In genomic region chr2:27083410-27084296, GRCh38 we compare ENCODE assay signal across 15 cellular contexts. TPM values are rescaled to one million over a fixed set of nuclear protein-coding genes. Genes with fewer than 3 reads are reported as not detected.
A peak's percentile ranks its signal among the peaks of the same experiment; 100 is the strongest.
DNase-seq lines count a peak whose midpoint lies in the region; ATAC-seq, FAIRE-seq and TF ChIP-seq lines count a peak whose summit lies in the region.
"Had no signal": no experiment of that assay in that cellular context is flagged by ENCODE, and none has a peak within 500 bp of the region (broad histone marks: within the 10 kb centered on the region; RNA-seq: fewer than 3 reads in every experiment).

No MANE protein-coding gene starts in this region.

- H2BK5ac ChIP-seq in H1 (ENCODE audit: low read depth, low read length), result no peak overlapping the region

- DNase-seq in natural killer cell (no peak), H1 (ENCODE audit: low read depth in 1 of 2, low spot score in 2 of 2) (no peak), type B pancreatic cell (ENCODE audit: extremely low spot score, unreplicated experiment) (no peak), CD14-positive monocyte (ENCODE audit: low spot score) (no peak), NCI-H524 (lab: John Stamatoyannopoulos, UW) (no peak)
- no peak for DNase-seq in natural killer cell treated with Interleukin-12 subunit alpha and Interleukin-12 subunit beta and Interleukin-15 and Interleukin-18, amount 100 ng/mL, for 72 hours (ENCODE audit: low spot score)
- DNase-seq: activated naive CD4-positive, alpha-beta T cell treated with anti-CD3 and anti-CD28 coated beads, Interleukin-2, amount 50 U/mL, for 16 hours; NCI-H1092; NCI-H524 treated with DMSO at 0.1 percent for 48 hours; stimulated activated CD4-positive, alpha-beta T cell treated with anti-CD3 and anti-CD28 coated beads, Interleukin-4, amount 100 ng/mL, for 1 hour; stimulated activated naive CD8-positive, alpha-beta T cell treated with anti-CD3 and anti-CD28 coated beads, Interleukin-15, Interleukin-2, amounts not matched to agents 100 U/mL and 50 U/mL, for 24 hours; T1000 had no signal

- H4K8ac ChIP-seq in H1 (ENCODE audit: extremely low read depth, insufficient read depth, low read length), result peak overlapping the region; percentile 75; the same call in 1 of the 2 replicates

- no peak overlapping the region for H3K4me3 ChIP-seq in H1 (ENCODE audit: extremely low read depth in 1 of 4, insufficient read depth in 2 of 4, low read depth in 3 of 4, low read length in 4 of 4)

- TF ChIP-seq POLR2A in H1 (IDR thresholded peaks at IDR 0.05; ENCODE audit: control extremely low read depth in 1 of 2, low read depth in 2 of 2, low read length in 2 of 2), result no peak

- no peak overlapping the region for H2BK20ac ChIP-seq in H1 (ENCODE audit: low read length)

- H3K9me3 Mint-ChIP-seq in natural killer cell (no peaks in the 10 kb centered on the region), type B pancreatic cell (no peaks in the 10 kb centered on the region), CD14-positive monocyte (no peaks in the 10 kb centered on the region)
- H3K9me3 Mint-ChIP-seq in natural killer cell treated with Interleukin-12 subunit alpha and Interleukin-12 subunit beta and Interleukin-15 and Interleukin-18, amount 100 ng/mL, for 72 hours, result no peaks in the 10 kb centered on the region
- H3K9me3 Mint-ChIP-seq: memory B cell had no signal

- no peak for TF ChIP-seq RAD21 in H1 (IDR thresholded peaks at IDR 0.05 in 1 of 2, conservative IDR thresholded peaks at IDR 0.05 in 1 of 2; ENCODE audit: low read depth in 2 of 2, low read length in 2 of 2)

- H3K27me3 Mint-ChIP-seq in natural killer cell (ENCODE audit: low read depth in 2 of 2) (no peaks in the 10 kb centered on the region), type B pancreatic cell (peaks cover 10% of the 10 kb centered on the region), CD14-positive monocyte (ENCODE audit: low read depth in 3 of 3) (peaks cover 1 to 7% (median 5%) of the 10 kb centered on the region in 3 donors)
- no peaks in the 10 kb centered on the region for H3K27me3 Mint-ChIP-seq in natural killer cell treated with Interleukin-12 subunit alpha and Interleukin-12 subunit beta and Interleukin-15 and Interleukin-18, amount 100 ng/mL, for 72 hours
- H3K27me3 Mint-ChIP-seq: memory B cell had no signal

- peak overlapping the region; percentile 72; the same call in 1 of the 2 replicates for H2BK15ac ChIP-seq in H1 (ENCODE audit: low read length)

- no peak overlapping the region for H3K9ac ChIP-seq in H1 (replicated peaks in 1 of 4; ENCODE audit: extremely low read depth in 1 of 4, low read depth in 3 of 4, low read length in 3 of 4)

- peaks cover 0 to 9% (median 4%) of the 10 kb centered on the region in 4 experiments; a peak in 2 of 7 replicates for H3K27me3 ChIP-seq in H1 (replicated peaks in 1 of 4; ENCODE audit: control insufficient read depth in 3 of 4, extremely low read depth in 1 of 4, insufficient read depth in 3 of 4, low read length in 3 of 4)

- no peaks in the 10 kb centered on the region for H3K9me3 ChIP-seq in H1 (ENCODE audit: insufficient read depth in 2 of 2, low read depth in 1 of 2, low read length in 1 of 2)

- H3K36me3 ChIP-seq in H1 (ENCODE audit: control insufficient read depth in 2 of 4, insufficient read depth in 4 of 4, low read length in 3 of 4), result no peaks in the 10 kb centered on the region

- H3K18ac ChIP-seq in H1 (ENCODE audit: extremely low read depth, low read length), result no peak overlapping the region

- no peak overlapping the region for H2AK5ac ChIP-seq in H1 (ENCODE audit: low read depth, low read length)

- WGBS in H1 (ENCODE audit: extremely low coverage in 1 of 2, insufficient coverage in 1 of 2, insufficient read length in 1 of 2, insufficient replicate concordance in 2 of 2, low coverage in 1 of 2, low lambda C conversion rate in 2 of 2, missing lambda C conversion rate in 1 of 2), 2 experiments, result 81% methylated on average over 20 of the region's 20 CpGs; no CpG with 5 or more reads in 1 of the 2 experiments

- H2BK120ac ChIP-seq in H1 (replicated peaks; ENCODE audit: low read depth, low read length), result no peak overlapping the region

- H3K23ac ChIP-seq in H1 (ENCODE audit: insufficient read length), result no peak overlapping the region

- H3K27ac Mint-ChIP-seq in natural killer cell (no peak overlapping the region), type B pancreatic cell (no peak overlapping the region), CD14-positive monocyte (peak overlapping the region in 1 of 7 donors; percentile 30)
- peak overlapping the region in 1 of 2 donors; percentile 37 for H3K27ac Mint-ChIP-seq in natural killer cell treated with Interleukin-12 subunit alpha and Interleukin-12 subunit beta and Interleukin-15 and Interleukin-18, amount 100 ng/mL, for 72 hours
- H3K27ac Mint-ChIP-seq: memory B cell had no signal

- POLR2A ChIA-PET in H1 (lab: Charles Lee; ENCODE audit: partially characterized antibody), result interaction anchor here (0.8 to 5.9 kb wide), 8 partner anchors 11 to 273 kb away, joined by 3 to 63 read pairs (median 6); partner anchors contain the start of genes AGBL5, ATRAID, GTF3C2 and OST4

- no peak overlapping the region for H3K27ac ChIP-seq in H1 (ENCODE audit: low read depth, low read length)

- TF ChIP-seq CTCF in natural killer cell (IDR thresholded peaks at IDR 0.05) (no peak), H1 (IDR thresholded peaks at IDR 0.05; ENCODE audit: control extremely low read depth in 1 of 3, insufficient read depth in 1 of 3, low read depth in 1 of 3, low read length in 3 of 3) (no peak), type B pancreatic cell (conservative IDR thresholded peaks at IDR 0.05) (no peak), CD14-positive monocyte (IDR thresholded peaks at IDR 0.05) (no peak)

- no peak overlapping the region for H4K5ac ChIP-seq in H1 (ENCODE audit: insufficient read length, low read depth, low read length)

- no peak overlapping the region for H4K91ac ChIP-seq in H1 (replicated peaks; ENCODE audit: insufficient read length, low read length)

- CTCF ChIA-PET in H1 (lab: Charles Lee; ENCODE audit: partially characterized antibody), result interaction anchor here (1.1 to 16.5 kb wide), 8 partner anchors 9 to 86 kb away, joined by 3 to 160 read pairs (median 6); partner anchors contain the start of genes AGBL5, OST4 and PREB

- H2AFZ ChIP-seq in H1 (ENCODE audit: low read length), result no peak overlapping the region

- intact Hi-C loops in natural killer cell (cut with micrococcal nuclease) (loop anchor here (10.0 kb wide), 1 partner anchor 51 kb away; the partner anchor contains the start of genes PREB and PRR30), CD14-positive monocyte (cut with micrococcal nuclease) (no loop called here)

- FAIRE-seq in H1 (lab: Jason Lieb, UNC), result no peak
- FAIRE-seq: colon, H54 had no signal

- no peak overlapping the region for H3K14ac ChIP-seq in H1 (ENCODE audit: insufficient read length)

- H3K4me1 ChIP-seq in H1 (replicated peaks in 1 of 4; ENCODE audit: control insufficient read depth in 3 of 4, insufficient read depth in 4 of 4, low read length in 3 of 4), result peaks cover 4 to 31% (median 13%) of the 10 kb centered on the region in 4 experiments

- H3K4me3 Mint-ChIP-seq in natural killer cell (peak overlapping the region; percentile 17), type B pancreatic cell (peak overlapping the region; percentile 44), CD14-positive monocyte (no peak overlapping the region)
- H3K4me3 Mint-ChIP-seq in natural killer cell treated with Interleukin-12 subunit alpha and Interleukin-12 subunit beta and Interleukin-15 and Interleukin-18, amount 100 ng/mL, for 72 hours, result no peak overlapping the region
- H3K4me3 Mint-ChIP-seq: memory B cell had no signal

- no peak for TF ChIP-seq EP300 in H1 (IDR thresholded peaks at IDR 0.05; ENCODE audit: borderline replicate concordance in 1 of 2, low read depth in 2 of 2, low read length in 2 of 2)

- ATAC-seq in natural killer cell, result no peak
- no peak for ATAC-seq in natural killer cell treated with Interleukin-12 subunit alpha and Interleukin-12 subunit beta and Interleukin-15 and Interleukin-18, amount 100 ng/mL, for 72 hours
- ATAC-seq: stimulated activated naive CD8-positive, alpha-beta T cell treated with anti-CD3 and anti-CD28 coated beads, Interleukin-15, Interleukin-2, amounts not matched to agents 100 U/mL and 50 U/mL, for 24 hours had no signal

- H3K56ac ChIP-seq in H1 (replicated peaks; ENCODE audit: insufficient read length, low read depth, low read length), result no peak overlapping the region

- H3K36me3 Mint-ChIP-seq in natural killer cell (no peaks in the 10 kb centered on the region), type B pancreatic cell (peaks cover 5% of the 10 kb centered on the region), CD14-positive monocyte (no peaks in the 10 kb centered on the region)
- H3K36me3 Mint-ChIP-seq in natural killer cell treated with Interleukin-12 subunit alpha and Interleukin-12 subunit beta and Interleukin-15 and Interleukin-18, amount 100 ng/mL, for 72 hours, result no peaks in the 10 kb centered on the region
- H3K36me3 Mint-ChIP-seq: memory B cell had no signal

- H3K79me2 ChIP-seq in H1 (ENCODE audit: control insufficient read depth in 1 of 2, insufficient read depth in 2 of 2, low read length in 2 of 2), result no peaks in the 10 kb centered on the region

- H4K20me1 ChIP-seq in H1 (replicated peaks in 1 of 2; ENCODE audit: control insufficient read depth in 1 of 2, insufficient read depth in 2 of 2, low read length in 2 of 2), result no peaks in the 10 kb centered on the region

- no peak overlapping the region for H2BK12ac ChIP-seq in H1 (ENCODE audit: low read depth, low read length)

- no peaks in the 10 kb centered on the region for H3K79me1 ChIP-seq in H1 (ENCODE audit: low read depth, low read length)

- H3K4me2 ChIP-seq in H1 (ENCODE audit: insufficient read depth in 1 of 2, low read depth in 2 of 2, low read length in 2 of 2), result no peak overlapping the region

- H3K4me1 Mint-ChIP-seq in natural killer cell, result peaks cover 29 to 43% of the 10 kb centered on the region in 2 donors
- H3K4me1 Mint-ChIP-seq in natural killer cell treated with Interleukin-12 subunit alpha and Interleukin-12 subunit beta and Interleukin-15 and Interleukin-18, amount 100 ng/mL, for 72 hours (ENCODE audit: low read depth in 2 of 2), result peaks cover 18 to 34% of the 10 kb centered on the region in 2 donors
- H3K4me1 Mint-ChIP-seq in type B pancreatic cell (ENCODE audit: unreplicated experiment), result peaks cover 18% of the 10 kb centered on the region
- H3K4me1 Mint-ChIP-seq in CD14-positive monocyte, result peaks cover 48% of the 10 kb centered on the region

- peaks cover 13% of the 10 kb centered on the region; the same call in 1 of the 2 replicates for H3K23me2 ChIP-seq in H1 (ENCODE audit: low read depth, low read length)

- no peak overlapping the region for H3K4ac ChIP-seq in H1 (replicated peaks; ENCODE audit: insufficient read length, low read depth, low read length)

RNA-seq across cellular contexts. Expression of gene KHK, which starts 2.9 kb away (rescaled TPM):
- 1 to 10 TPM; 3.7 to 4.0 (median 3.8) TPM for total RNA-seq in natural killer cell
- 1 to 10 TPM; 2.5 to 5.1 TPM for total RNA-seq in natural killer cell treated with Interleukin-12 subunit alpha and Interleukin-12 subunit beta and Interleukin-15 and Interleukin-18, amount 100 ng/mL, for 72 hours
- total RNA-seq in H1 (2021; fragmentation: NEBNext Ultra II Directional; extraction: Animal tissue kit (Norgen Biotek cat#: 25700)), result 17.7 and 20.5 TPM in 2 replicates
- polyA plus RNA-seq in H1 (2011; rRNA removed), result 11.0 and 14.5 TPM in 2 replicates
- polyA plus RNA-seq in H1 (2011; cell fraction: cytosol; rRNA removed), result 10.0 TPM
- polyA plus RNA-seq in H1 (2011; cell fraction: nucleus; rRNA removed), result 17.9 TPM
- 15.1 to 19.4 TPM (median 16.9 TPM) in 4 replicates for polyA plus RNA-seq in H1 (2012, experiment 1 of 2)
- polyA plus RNA-seq in H1 (2012, experiment 2 of 2), result 12.6 TPM
- polyA plus RNA-seq in H1 (2013, experiment 1 of 2), result 7.6 TPM
- polyA plus RNA-seq in H1 (2013, experiment 2 of 2), result 7.1 TPM
- 6.8 and 9.2 TPM in 2 replicates for polyA minus RNA-seq in H1 (2011; rRNA and poly(A)+ RNA removed)
- polyA minus RNA-seq in H1 (2011; cell fraction: cytosol; rRNA and poly(A)+ RNA removed), result 2.9 TPM
- 3.9 TPM for polyA minus RNA-seq in H1 (2011; cell fraction: nucleus; rRNA and poly(A)+ RNA removed)
- total RNA-seq in type B pancreatic cell (ENCODE audit: low replicate concordance), result 14.7 and 28.4 TPM in 2 replicates
- 1 to 10 TPM; 6.6 to 7.3 TPM for polyA plus RNA-seq in CD14-positive monocyte

RNA-seq across cellular contexts. Expression of gene EMILIN1, which starts 5.2 kb away (rescaled TPM):
- under 1 TPM; 0.31 to 0.78 (median 0.41) TPM for total RNA-seq in natural killer cell
- 10 to 100 TPM in 1 of 2 donors, 1 to 10 TPM in 1; 8.7 to 14.2 TPM for total RNA-seq in natural killer cell treated with Interleukin-12 subunit alpha and Interleukin-12 subunit beta and Interleukin-15 and Interleukin-18, amount 100 ng/mL, for 72 hours
- 2.9 and 3.0 TPM in 2 replicates for total RNA-seq in H1 (2021; fragmentation: NEBNext Ultra II Directional; extraction: Animal tissue kit (Norgen Biotek cat#: 25700))
- 1.9 and 3.1 TPM in 2 replicates for polyA plus RNA-seq in H1 (2011; rRNA removed)
- polyA plus RNA-seq in H1 (2011; cell fraction: cytosol; rRNA removed), result 2.0 TPM
- 2.9 TPM for polyA plus RNA-seq in H1 (2011; cell fraction: nucleus; rRNA removed)
- 0.61 to 2.3 TPM (median 1.8 TPM) in 4 replicates for polyA plus RNA-seq in H1 (2012, experiment 1 of 2)
- polyA plus RNA-seq in H1 (2012, experiment 2 of 2), result 1.1 TPM
- 3.0 TPM for polyA plus RNA-seq in H1 (2013, experiment 1 of 2)
- polyA plus RNA-seq in H1 (2013, experiment 2 of 2), result 2.4 TPM
- polyA minus RNA-seq in H1 (2011; rRNA and poly(A)+ RNA removed), result 0.28 and 0.66 TPM in 2 replicates
- 1.9 TPM for polyA minus RNA-seq in H1 (2011; cell fraction: cytosol; rRNA and poly(A)+ RNA removed)
- polyA minus RNA-seq in H1 (2011; cell fraction: nucleus; rRNA and poly(A)+ RNA removed), result 1.8 TPM
- 2.7 and 60.7 TPM in 2 replicates for total RNA-seq in type B pancreatic cell (ENCODE audit: low replicate concordance)
- 1 to 10 TPM in 1 of 2 donors, under 1 TPM in 1; 0.44 to 1.0 TPM for polyA plus RNA-seq in CD14-positive monocyte

RNA-seq across cellular contexts. Expression of gene OST4, which starts 12.2 kb away (rescaled TPM):
- 100 to 1,000 TPM; 178 to 207 (median 192) TPM for total RNA-seq in natural killer cell
- total RNA-seq in natural killer cell treated with Interleukin-12 subunit alpha and Interleukin-12 subunit beta and Interleukin-15 and Interleukin-18, amount 100 ng/mL, for 72 hours, result 100 to 1,000 TPM; 286 to 393 TPM
- 212 and 225 TPM in 2 replicates for total RNA-seq in H1 (2021; fragmentation: NEBNext Ultra II Directional; extraction: Animal tissue kit (Norgen Biotek cat#: 25700))
- 865 and 906 TPM in 2 replicates for polyA plus RNA-seq in H1 (2011; rRNA removed)
- polyA plus RNA-seq in H1 (2011; cell fraction: cytosol; rRNA removed), result 368 TPM
- 358 TPM for polyA plus RNA-seq in H1 (2011; cell fraction: nucleus; rRNA removed)
- polyA plus RNA-seq in H1 (2012, experiment 1 of 2), result 242 to 359 TPM (median 313 TPM) in 4 replicates
- 550 TPM for polyA plus RNA-seq in H1 (2012, experiment 2 of 2)
- polyA plus RNA-seq in H1 (2013, experiment 1 of 2), result 754 TPM
- polyA plus RNA-seq in H1 (2013, experiment 2 of 2), result 766 TPM
- 164 and 185 TPM in 2 replicates for polyA minus RNA-seq in H1 (2011; rRNA and poly(A)+ RNA removed)
- polyA minus RNA-seq in H1 (2011; cell fraction: cytosol; rRNA and poly(A)+ RNA removed), result 376 TPM
- 147 TPM for polyA minus RNA-seq in H1 (2011; cell fraction: nucleus; rRNA and poly(A)+ RNA removed)
- 298 and 401 TPM in 2 replicates for total RNA-seq in type B pancreatic cell (ENCODE audit: low replicate concordance)
- polyA plus RNA-seq in CD14-positive monocyte, result 100 to 1,000 TPM; 615 to 635 TPM

RNA-seq across cellular contexts. Expression of gene AGBL5, which starts 32.2 kb away (rescaled TPM):
- 10 to 100 TPM in 2 of 3 donors, 1 to 10 TPM in 1; 10.0 to 12.0 (median 10.8) TPM for total RNA-seq in natural killer cell
- total RNA-seq in natural killer cell treated with Interleukin-12 subunit alpha and Interleukin-12 subunit beta and Interleukin-15 and Interleukin-18, amount 100 ng/mL, for 72 hours, result 10 to 100 TPM; 12.5 to 20.5 TPM
- total RNA-seq in H1 (2021; fragmentation: NEBNext Ultra II Directional; extraction: Animal tissue kit (Norgen Biotek cat#: 25700)), result 45.4 and 51.0 TPM in 2 replicates
- 62.0 and 82.0 TPM in 2 replicates for polyA plus RNA-seq in H1 (2011; rRNA removed)
- 61.5 TPM for polyA plus RNA-seq in H1 (2011; cell fraction: cytosol; rRNA removed)
- polyA plus RNA-seq in H1 (2011; cell fraction: nucleus; rRNA removed), result 68.2 TPM
- polyA plus RNA-seq in H1 (2012, experiment 1 of 2), result 45.8 to 52.7 TPM (median 47.1 TPM) in 4 replicates
- polyA plus RNA-seq in H1 (2012, experiment 2 of 2), result 50.1 TPM
- 31.9 TPM for polyA plus RNA-seq in H1 (2013, experiment 1 of 2)
- 32.3 TPM for polyA plus RNA-seq in H1 (2013, experiment 2 of 2)
- polyA minus RNA-seq in H1 (2011; rRNA and poly(A)+ RNA removed), result 77.2 and 83.3 TPM in 2 replicates
- 35.4 TPM for polyA minus RNA-seq in H1 (2011; cell fraction: cytosol; rRNA and poly(A)+ RNA removed)
- 32.2 TPM for polyA minus RNA-seq in H1 (2011; cell fraction: nucleus; rRNA and poly(A)+ RNA removed)
- 24.3 and 57.3 TPM in 2 replicates for total RNA-seq in type B pancreatic cell (ENCODE audit: low replicate concordance)
- polyA plus RNA-seq in CD14-positive monocyte, result 1 to 10 TPM; 4.4 to 4.8 TPM

RNA-seq across cellular contexts. Expression of gene CGREF1, which starts 35.3 kb away (rescaled TPM):
- total RNA-seq in natural killer cell (not detected), type B pancreatic cell (ENCODE audit: low replicate concordance) (1.8 and 2.4 TPM in 2 replicates)
- total RNA-seq in natural killer cell treated with Interleukin-12 subunit alpha and Interleukin-12 subunit beta and Interleukin-15 and Interleukin-18, amount 100 ng/mL, for 72 hours, result 1 to 10 TPM in 1 of 2 donors, under 1 TPM in 1; 0.36 to 1.4 TPM
- 3.4 and 3.5 TPM in 2 replicates for total RNA-seq in H1 (2021; fragmentation: NEBNext Ultra II Directional; extraction: Animal tissue kit (Norgen Biotek cat#: 25700))
- polyA plus RNA-seq in H1 (2011; rRNA removed) (2.5 and 3.7 TPM in 2 replicates), CD14-positive monocyte (not detected)
- 3.6 TPM for polyA plus RNA-seq in H1 (2011; cell fraction: cytosol; rRNA removed)
- polyA plus RNA-seq in H1 (2011; cell fraction: nucleus; rRNA removed), result 4.3 TPM
- 2.3 to 4.1 TPM (median 3.1 TPM) in 4 replicates for polyA plus RNA-seq in H1 (2012, experiment 1 of 2)
- 1.6 TPM for polyA plus RNA-seq in H1 (2012, experiment 2 of 2)
- polyA plus RNA-seq in H1 (2013, experiment 1 of 2), result 6.9 TPM
- polyA plus RNA-seq in H1 (2013, experiment 2 of 2), result 7.4 TPM
- polyA minus RNA-seq in H1 (2011; rRNA and poly(A)+ RNA removed), result 2.1 and 2.7 TPM in 2 replicates
- polyA minus RNA-seq in H1 (2011; cell fraction: cytosol; rRNA and poly(A)+ RNA removed), result 2.7 TPM
- polyA minus RNA-seq in H1 (2011; cell fraction: nucleus; rRNA and poly(A)+ RNA removed), result 1.00 TPM

Comparison
In these comparisons a context has a peak if more than half of its experiments do, and no peak if none do; other contexts are left out.
1. H3K4me3 Mint-ChIP-seq: peak in natural killer cell (single experiment) and type B pancreatic cell (single experiment); none in natural killer cell treated with Interleukin-12 subunit alpha and Interleukin-12 subunit beta and Interleukin-15 and Interleukin-18, amount 100 ng/mL, for 72 hours (single experiment) and CD14-positive monocyte (0 of 2).